Comparison of ENCODE assay signal across 8 cellular contexts in the genomic region with DNA sequence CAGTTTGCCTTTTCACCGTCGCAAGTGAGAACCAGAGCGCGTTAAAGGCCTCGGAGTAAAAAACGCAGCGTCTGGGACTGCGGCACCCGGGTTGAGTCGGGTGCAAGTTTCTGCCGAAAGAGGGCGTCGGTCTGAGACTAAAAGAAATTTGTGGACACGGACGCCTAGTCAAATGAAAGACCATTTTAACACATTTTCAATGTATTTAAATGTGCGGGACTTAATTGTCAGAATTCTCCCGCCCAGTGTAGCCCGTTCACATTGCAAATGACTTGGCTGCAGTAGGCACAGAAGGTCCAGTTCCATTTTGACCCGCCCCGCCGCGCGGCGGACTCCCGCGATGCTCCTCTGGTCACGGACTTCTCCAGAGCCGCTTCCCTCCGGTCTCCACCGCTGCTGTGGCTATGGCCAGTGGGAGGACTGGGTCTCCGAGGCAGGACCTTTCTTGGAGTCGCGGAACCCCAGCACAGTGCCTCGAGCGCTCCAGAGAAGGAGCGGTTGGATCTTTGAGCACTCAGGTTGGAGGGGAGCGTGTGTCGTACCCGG. TPM values are rescaled to one million over a fixed set of nuclear protein-coding genes. Genes with fewer than 3 reads are reported as not detected.
A peak's percentile ranks its signal among the peaks of the same experiment; 100 is the strongest.
DNase-seq lines count a peak whose midpoint lies in the region; ATAC-seq, FAIRE-seq and TF ChIP-seq lines count a peak whose summit lies in the region.

No MANE protein-coding gene starts in this region.

- H3K9me3 ChIP-seq in upper lobe of right lung, result no peaks in the 10 kb centered on the region

- peaks cover 28% of the 10 kb centered on the region for H3K4me1 ChIP-seq in upper lobe of right lung

- no peak overlapping the region for H3K27ac Mint-ChIP-seq in activated T-helper 17 cell treated with anti-CD3 and anti-CD28 coated beads, Interleukin-2, amount 50 U/mL, for 72 hours
- no peak overlapping the region for H3K27ac Mint-ChIP-seq in neural crest cell (ENCODE audit: unreplicated experiment)

- peak; percentile 59 for ATAC-seq in HG03175 (IDR thresholded peaks at IDR 0.05; ENCODE audit: unreplicated experiment)
- peak; percentile 62 for ATAC-seq in activated T-helper 17 cell treated with anti-CD3 and anti-CD28 coated beads, Interleukin-2, amount 50 U/mL, for 72 hours (replicated peaks)
- ATAC-seq in upper lobe of right lung, result peak; percentile 68

- intact Hi-C loops in upper lobe of right lung (cut with DNase I), result loop anchor here (10.0 kb wide), 1 partner anchor 135 kb away; no protein-coding TSS in a partner anchor

- H3K4me3 Mint-ChIP-seq in activated T-helper 17 cell treated with anti-CD3 and anti-CD28 coated beads, Interleukin-2, amount 50 U/mL, for 72 hours, result peak overlapping the region; percentile 73
- H3K4me3 Mint-ChIP-seq in neural crest cell, result peak overlapping the region; percentile 82

- no peaks in the 10 kb centered on the region for H3K36me3 ChIP-seq in upper lobe of right lung

- H3K36me3 Mint-ChIP-seq in activated T-helper 17 cell treated with anti-CD3 and anti-CD28 coated beads, Interleukin-2, amount 50 U/mL, for 72 hours (ENCODE audit: low read depth), result no peaks in the 10 kb centered on the region
- peaks cover 2% of the 10 kb centered on the region for H3K36me3 Mint-ChIP-seq in neural crest cell (ENCODE audit: low read depth)

- no peaks in the 10 kb centered on the region for H3K9me3 Mint-ChIP-seq in activated T-helper 17 cell treated with anti-CD3 and anti-CD28 coated beads, Interleukin-2, amount 50 U/mL, for 72 hours
- no peaks in the 10 kb centered on the region for H3K9me3 Mint-ChIP-seq in neural crest cell

- peak overlapping the region; percentile 72 for H3K27ac ChIP-seq in upper lobe of right lung

- peak; percentile 26 to 51 for DNase-seq in activated CD4-positive, alpha-beta T cell treated with anti-CD3 and anti-CD28 coated beads for 24 hours (ENCODE audit: low read depth in 2 of 2)
- DNase-seq in activated CD4-positive, alpha-beta T cell treated with anti-CD3 and anti-CD28 coated beads for 1 hour, result no peak
- peak; percentile 88 for DNase-seq in NCI-H748 treated with DMSO at 0.1 percent for 48 hours (lab: John Stamatoyannopoulos, UW)
- peak; percentile 49 for DNase-seq in frontal cortex (ENCODE audit: low spot score in 2 of 2)
- peak; percentile 70 for DNase-seq in neural crest cell (ENCODE audit: low read depth, low spot score)
- DNase-seq in upper lobe of right lung, result peak; percentile 80

- TF ChIP-seq CTCF in neural crest cell (conservative IDR thresholded peaks at IDR 0.05), result peak; percentile 84
- TF ChIP-seq CTCF in upper lobe of right lung (IDR thresholded peaks at IDR 0.05), result peak; percentile 70

- peaks cover 5% of the 10 kb centered on the region for H3K4me1 Mint-ChIP-seq in activated T-helper 17 cell treated with anti-CD3 and anti-CD28 coated beads, Interleukin-2, amount 50 U/mL, for 72 hours
- H3K4me1 Mint-ChIP-seq in neural crest cell, result peaks cover 34% of the 10 kb centered on the region

- peaks cover 26% of the 10 kb centered on the region for H3K27me3 ChIP-seq in upper lobe of right lung

- FAIRE-seq in frontal cortex (lab: Jason Lieb, UNC), result no peak

- H3K27me3 Mint-ChIP-seq in activated T-helper 17 cell treated with anti-CD3 and anti-CD28 coated beads, Interleukin-2, amount 50 U/mL, for 72 hours, result peaks cover 41% of the 10 kb centered on the region
- peaks cover 76% of the 10 kb centered on the region for H3K27me3 Mint-ChIP-seq in neural crest cell (ENCODE audit: low read depth)

- peak overlapping the region; percentile 67 for H3K4me3 ChIP-seq in upper lobe of right lung

RNA-seq across cellular contexts. Expression of a gene that starts 1.3 kb away (rescaled TPM):
- total RNA-seq in activated T-helper 17 cell treated with anti-CD3 and anti-CD28 coated beads, Interleukin-2, amount 50 U/mL, for 72 hours, result under 1 TPM; 0.09 to 0.66 TPM
- total RNA-seq in frontal cortex (19.2 TPM), neural crest cell (6.8 and 8.5 TPM in 2 replicates), upper lobe of right lung (87.2 TPM)
